Comparison of ENCODE assay signal across 17 cellular contexts in genomic region chr4:139736661-139737060, GRCh38.
DNase-seq lines count a peak whose midpoint lies in the region; ATAC-seq, FAIRE-seq and TF ChIP-seq lines count a peak whose summit lies in the region.
"Had no signal": no experiment of that assay in that cellular context is flagged by ENCODE, and none has a peak within 500 bp of the region (broad histone marks: within the 10 kb centered on the region; RNA-seq: fewer than 3 reads in every experiment).

No MANE protein-coding gene starts in this region.

- H3K4me3 ChIP-seq in BLaER1 (no peak overlapping the region), Karpas-422 (ENCODE audit: low read length) (peak overlapping the region; percentile 64), gastroesophageal sphincter (no peak overlapping the region)
- H3K4me3 ChIP-seq: lung had no signal

- peak; percentile 80 for DNase-seq in Karpas-422
- DNase-seq in retina, result peak; percentile 37
- DNase-seq in D721Med (ENCODE audit: insufficient read length, low spot score), result no peak
- DNase-seq in effector CD4-positive, alpha-beta T cell, result no peak
- no peak for DNase-seq in left colon
- no peak for DNase-seq in NCI-H187 (lab: John Stamatoyannopoulos, UW)
- DNase-seq: activated CD4-positive, alpha-beta T cell treated with anti-CD3 and anti-CD28 coated beads, Interleukin-2, amount 10 ng/mL, durations not matched to agents 7 days and 5 days; activated naive CD4-positive, alpha-beta T cell treated with anti-CD3 and anti-CD28 coated beads, Interleukin-2, amount 10 ng/mL, durations not matched to agents 7 days and 5 days; naive thymus-derived CD8-positive, alpha-beta T cell; NCI-H345; SHP77 treated with DMSO at 0.1 percent for 48 hours had no signal

- H3K9me3 ChIP-seq in BLaER1 (no peaks in the 10 kb centered on the region), Karpas-422 (ENCODE audit: low read length) (no peaks in the 10 kb centered on the region), gastroesophageal sphincter (no peaks in the 10 kb centered on the region)

- H3K79me2 ChIP-seq in Karpas-422 (ENCODE audit: low read length), result peaks cover 18% of the 10 kb centered on the region

- H3K9ac ChIP-seq in BLaER1, result no peak overlapping the region
- H3K9ac ChIP-seq in Karpas-422 (ENCODE audit: low read length), result peak overlapping the region; percentile 25; the same call in 1 of the 2 replicates

- ATAC-seq in gastroesophageal sphincter, result no peak
- ATAC-seq in left colon, result no peak
- ATAC-seq: naive thymus-derived CD8-positive, alpha-beta T cell had no signal

- intact Hi-C loops in left colon (cut with DNase I, micrococcal nuclease), result loop anchor here in 1 of 2 donors (10.0 kb wide), 2 partner anchors 268 to 518 kb away; no protein-coding TSS in a partner anchor

- H3K9me2 ChIP-seq in Karpas-422 (replicated peaks; ENCODE audit: insufficient read depth, low read length), result no peaks in the 10 kb centered on the region

- H3K27me3 ChIP-seq in BLaER1, result no peaks in the 10 kb centered on the region
- H3K27me3 ChIP-seq in Karpas-422 (ENCODE audit: low read length), result no peaks in the 10 kb centered on the region
- H3K27me3 ChIP-seq in gastroesophageal sphincter, result no peaks in the 10 kb centered on the region

- 67 to 85% methylated on average over 1 to 2 of the region's 2 CpGs for WGBS in gastroesophageal sphincter (ENCODE audit: low coverage in 1 of 2), 2 donors

- no peak for TF ChIP-seq EP300 in gastroesophageal sphincter (IDR thresholded peaks at IDR 0.05)

- H3K4me2 ChIP-seq in BLaER1 (peak overlapping the region; percentile 96), Karpas-422 (ENCODE audit: low read depth, low read length, poor library complexity, severe bottlenecking) (peak overlapping the region; percentile 94)

- H4K20me1 ChIP-seq in BLaER1, result no peaks in the 10 kb centered on the region
- no peaks in the 10 kb centered on the region for H4K20me1 ChIP-seq in Karpas-422 (ENCODE audit: insufficient read depth, low read depth, low read length)

- H3K27ac ChIP-seq in BLaER1 (no peak overlapping the region), Karpas-422 (ENCODE audit: low read length) (peak overlapping the region; percentile 90), gastroesophageal sphincter (peak overlapping the region in 3 of 4 donors; percentile 91 to 94 (median 91))

- no peak for TF ChIP-seq POLR2A in gastroesophageal sphincter (IDR thresholded peaks at IDR 0.05)

- H3K4me1 ChIP-seq in BLaER1 (peaks cover 52% of the 10 kb centered on the region), Karpas-422 (ENCODE audit: low read length) (peaks cover 62% of the 10 kb centered on the region), gastroesophageal sphincter (peaks cover 8 to 64% (median 19%) of the 10 kb centered on the region in 3 donors)

- TF ChIP-seq CTCF in gastroesophageal sphincter (IDR thresholded peaks at IDR 0.05), result no peak
- no peak for TF ChIP-seq CTCF in D721Med (IDR thresholded peaks at IDR 0.05; ENCODE audit: insufficient read depth, missing control alignments)

- no peak for FAIRE-seq in D721Med (lab: Jason Lieb, UNC)
- FAIRE-seq: G401.6, GM12891, H54 had no signal

- H2AFZ ChIP-seq in Karpas-422 (ENCODE audit: low read length), result no peak overlapping the region

- H3K36me3 ChIP-seq in BLaER1 (no peaks in the 10 kb centered on the region), Karpas-422 (ENCODE audit: insufficient read depth, low read length) (no peaks in the 10 kb centered on the region), gastroesophageal sphincter (no peaks in the 10 kb centered on the region)

Comparison
In these comparisons a context has a peak if more than half of its experiments do, and no peak if none do; other contexts are left out.
1. DNase-seq: peak in Karpas-422 (single experiment) and retina (single experiment); none in D721Med (single experiment), effector CD4-positive, alpha-beta T cell (single experiment), left colon (0 of 2) and NCI-H187 (0 of 2).